Comparison of ENCODE assay signal across 8 cellular contexts in the genomic region with DNA sequence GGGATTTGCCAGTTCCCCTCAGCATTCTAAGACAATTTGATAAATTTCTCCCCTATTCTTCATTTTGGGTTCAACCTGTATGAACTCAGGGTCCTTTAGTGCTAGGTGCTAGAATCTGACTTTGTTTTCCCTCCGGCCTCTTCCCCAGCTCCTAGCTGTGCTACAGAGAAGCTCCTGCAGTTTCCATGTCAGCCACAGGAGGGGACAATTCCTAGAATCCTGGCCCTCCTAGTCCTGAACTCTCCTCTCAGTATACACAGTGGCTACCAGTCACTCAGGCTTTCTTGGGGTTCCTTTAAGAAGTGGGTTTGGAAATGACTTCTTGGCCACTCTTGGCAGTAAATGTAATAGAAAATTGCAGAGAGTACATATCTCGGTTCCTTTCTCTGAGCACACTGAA. TPM values are rescaled to one million over a fixed set of nuclear protein-coding genes. Genes with fewer than 3 reads are reported as not detected.
A peak's percentile ranks its signal among the peaks of the same experiment; 100 is the strongest.
DNase-seq lines count a peak whose midpoint lies in the region; ATAC-seq, FAIRE-seq and TF ChIP-seq lines count a peak whose summit lies in the region.

No MANE protein-coding gene starts in this region.

- no peaks in the 10 kb centered on the region for H3K36me3 ChIP-seq in heart right ventricle

- DNase-seq in Right ventricle myocardium inferior (ENCODE audit: missing footprints) (no peak), cardiac septum (ENCODE audit: low spot score) (no peak), SK-MEL-5 (ENCODE audit: low read depth, low spot score) (peak; percentile 71), heart right ventricle (no peak), urothelium cell line (ENCODE audit: low spot score) (peak; percentile 73), immature natural killer cell (no peak)

- no peak overlapping the region for H3K27ac Mint-ChIP-seq in immature natural killer cell

- H3K9me3 ChIP-seq in heart right ventricle, result no peaks in the 10 kb centered on the region

- no peaks in the 10 kb centered on the region for H3K36me3 Mint-ChIP-seq in immature natural killer cell

- H3K27ac ChIP-seq in heart right ventricle, result no peak overlapping the region

- no peaks in the 10 kb centered on the region for H3K9me3 Mint-ChIP-seq in immature natural killer cell

- peaks cover 0 to 2% (median 2%) of the 10 kb centered on the region in 3 donors for H3K27me3 Mint-ChIP-seq in immature natural killer cell (ENCODE audit: low read depth in 3 of 3)

- peaks cover 0 to 4% (median 0%) of the 10 kb centered on the region in 9 donors for H3K4me1 ChIP-seq in heart right ventricle

- no peak overlapping the region for H3K4me3 ChIP-seq in heart right ventricle

- H3K4me3 Mint-ChIP-seq in immature natural killer cell, result no peak overlapping the region

- H3K27me3 ChIP-seq in heart right ventricle, result peaks cover 0 to 5% (median 0%) of the 10 kb centered on the region in 7 donors

- intact Hi-C loops in Right ventricle myocardium inferior (cut with DNase I), result no loop called here
- intact Hi-C loops in cardiac septum (cut with DNase I), result no loop called here
- intact Hi-C loops in heart right ventricle (cut with DNase I), result loop anchor here in 4 of 10 donors (5.0 to 10.0 kb wide), 3 partner anchors 132 to 142 kb away; partner anchors contain the start of gene PDCL3 (in 2 of the 4)

- no peak for FAIRE-seq in urothelium cell line (lab: Jason Lieb, UNC)

- 86 to 93% methylated on average over 2 of the region's 2 CpGs for WGBS in heart right ventricle, 2 donors

- H3K4me1 Mint-ChIP-seq in immature natural killer cell, result peaks cover 0 to 11% of the 10 kb centered on the region in 2 donors

- TF ChIP-seq CTCF in heart right ventricle (IDR thresholded peaks at IDR 0.05), result peak in 8 of 9 donors; percentile 26 to 63 (median 46)

- in situ Hi-C loops in SK-MEL-5 (cut with HindIII; ENCODE audit: low pct_unique_long_range_greater_than_20kb, low sequenced_read_pairs), result no loop called here

- ATAC-seq in Right ventricle myocardium inferior, result peak; percentile 55
- ATAC-seq in heart right ventricle, result peak in 4 of 8 donors; percentile 52 to 67 (median 58)
- no peak for ATAC-seq in HG02763 (IDR thresholded peaks at IDR 0.05; ENCODE audit: unreplicated experiment)
- ATAC-seq in HG02885 (IDR thresholded peaks at IDR 0.05; ENCODE audit: poor library complexity, unreplicated experiment), result no peak

RNA-seq across cellular contexts. Expression of gene CHST10, which starts 4.9 kb away (rescaled TPM):
- 10.5 TPM for total RNA-seq in Right ventricle myocardium inferior
- total RNA-seq in cardiac septum, result 7.8 TPM
- 35.5 and 36.6 TPM in 2 replicates for total RNA-seq in SK-MEL-5 (2014; rRNA removed; shearing (Covaris generic))
- polyA plus RNA-seq in SK-MEL-5 (2015; cell fraction: cytosol; rRNA removed), result 36.6 and 39.9 TPM in 2 replicates
- polyA plus RNA-seq in SK-MEL-5 (2015; cell fraction: nucleus; rRNA removed), result 27.3 and 35.7 TPM in 2 replicates
- 10 to 100 TPM in 4 of 10 donors, 1 to 10 TPM in 6; 6.2 to 11.8 (median 9.5) TPM for total RNA-seq in heart right ventricle
- 1 to 10 TPM; 5.1 to 7.3 TPM for polyA plus RNA-seq in heart right ventricle
- 10 to 100 TPM in 1 of 3 donors, 1 to 10 TPM in 2; 5.0 to 10.3 (median 7.1) TPM for polyA plus RNA-seq in immature natural killer cell

RNA-seq across cellular contexts. Expression of gene NMS, which starts 48.0 kb away (rescaled TPM):
- total RNA-seq in Right ventricle myocardium inferior (not detected), cardiac septum (not detected), heart right ventricle (not detected)
- total RNA-seq in SK-MEL-5 (2014; rRNA removed; shearing (Covaris generic)), result not detected in 2 replicates
- polyA plus RNA-seq in SK-MEL-5 (2015; cell fraction: cytosol; rRNA removed), result not detected in 2 replicates
- not detected in 2 replicates for polyA plus RNA-seq in SK-MEL-5 (2015; cell fraction: nucleus; rRNA removed)
- polyA plus RNA-seq in heart right ventricle (not detected), immature natural killer cell (not detected)

Comparison
In these comparisons a context has a peak if more than half of its experiments do, and no peak if none do; other contexts are left out.
1. DNase-seq: peak in SK-MEL-5 (single experiment) and urothelium cell line (single experiment); none in Right ventricle myocardium inferior (single experiment), cardiac septum (single experiment), heart right ventricle (0 of 2) and immature natural killer cell (0 of 3).